Comparison of ENCODE assay signal across 21 cellular contexts in the genomic region with DNA sequence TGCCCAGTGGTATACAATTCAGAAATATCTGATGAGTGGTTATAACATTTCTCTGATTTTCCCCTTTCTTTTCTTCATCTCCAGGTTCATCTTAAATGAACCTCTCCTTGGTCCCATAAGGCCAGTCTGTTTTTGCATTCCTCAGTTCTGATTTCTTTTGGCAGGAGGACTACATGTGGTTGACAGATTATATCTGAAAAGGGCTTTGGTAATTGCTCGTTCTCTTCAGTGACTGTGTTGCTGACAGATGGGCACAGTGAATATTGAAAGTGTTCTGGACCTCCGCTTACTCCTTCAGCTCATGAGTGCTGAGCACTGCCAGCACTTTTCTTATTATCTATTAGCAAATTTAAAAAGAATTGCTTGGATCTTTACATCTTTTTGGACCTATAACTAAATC.
DNase-seq lines count a peak whose midpoint lies in the region; ATAC-seq and TF ChIP-seq lines count a peak whose summit lies in the region.
"Had no signal": no experiment of that assay in that cellular context is flagged by ENCODE, and none has a peak within 500 bp of the region (broad histone marks: within the 10 kb centered on the region; RNA-seq: fewer than 3 reads in every experiment).

No MANE protein-coding gene starts in this region.

- ATAC-seq in Right ventricle myocardium superior (ENCODE audit: poor library complexity) = peak; percentile 53
- ATAC-seq: left colon, right lobe of liver had no signal

- no peak overlapping the region for H3K4me3 ChIP-seq in ascending aorta
- H3K4me3 ChIP-seq: adrenal gland, right lobe of liver had no signal

- TF ChIP-seq CTCF in ascending aorta (IDR thresholded peaks at IDR 0.05) = no peak

- intact Hi-C loops in Right ventricle myocardium superior (cut with DNase I) = no loop called here
- intact Hi-C loops in cardiac septum (cut with DNase I) = no loop called here
- intact Hi-C loops in ascending aorta (cut with DNase I) = no loop called here

- no peaks in the 10 kb centered on the region for H3K9me3 ChIP-seq in ascending aorta
- H3K9me3 ChIP-seq: adrenal gland, right lobe of liver had no signal

- DNase-seq in Right ventricle myocardium superior = no peak
- DNase-seq in cardiac septum (ENCODE audit: low spot score) = no peak
- peak; percentile 70 to 89 for DNase-seq in NCI-H524 (lab: John Stamatoyannopoulos, UW)
- DNase-seq in dedifferentiated amniotic fluid mesenchymal stem cell (ENCODE audit: extremely low spot score) = peak; percentile 29
- DNase-seq in retina = peak; percentile 43
- no peak for DNase-seq in HT-29 (ENCODE audit: low spot score)
- DNase-seq in H4 (ENCODE audit: low spot score) = no peak
- DNase-seq in ascending aorta (ENCODE audit: low spot score in 2 of 2) = no peak
- DNase-seq: activated CD4-positive, alpha-beta T cell treated with anti-CD3 and anti-CD28 coated beads for 48 hours; activated effector memory CD4-positive, alpha-beta T cell treated with Interleukin-2 at 50 U/mL for 16 hours; adrenal gland; CD4-positive, alpha-beta T cell; foreskin melanocyte; H7; left colon; midbrain; MM.1S; NCI-H2029 treated with DMSO at 0.1 percent for 48 hours; nucleus accumbens; right lobe of liver; trophoblast cell had no signal

- H3K36me3 ChIP-seq in ascending aorta = no peaks in the 10 kb centered on the region
- H3K36me3 ChIP-seq: adrenal gland, right lobe of liver had no signal

- H3K27ac ChIP-seq in ascending aorta = no peak overlapping the region
- H3K27ac ChIP-seq: adrenal gland, right lobe of liver had no signal

- no peaks in the 10 kb centered on the region for H3K27me3 ChIP-seq in ascending aorta
- H3K27me3 ChIP-seq: adrenal gland, right lobe of liver had no signal

- H3K4me1 ChIP-seq in ascending aorta = no peaks in the 10 kb centered on the region
- H3K4me1 ChIP-seq: adrenal gland, right lobe of liver had no signal

Comparison
In these comparisons a context has a peak if more than half of its experiments do, and no peak if none do; other contexts are left out.
1. DNase-seq: peak in NCI-H524 (2 of 2), dedifferentiated amniotic fluid mesenchymal stem cell (single experiment) and retina (single experiment); none in Right ventricle myocardium superior (single experiment), cardiac septum (single experiment), HT-29 (single experiment), H4 (single experiment) and ascending aorta (0 of 2).